Comparison of ENCODE assay signal across 11 cellular contexts in the genomic region with DNA sequence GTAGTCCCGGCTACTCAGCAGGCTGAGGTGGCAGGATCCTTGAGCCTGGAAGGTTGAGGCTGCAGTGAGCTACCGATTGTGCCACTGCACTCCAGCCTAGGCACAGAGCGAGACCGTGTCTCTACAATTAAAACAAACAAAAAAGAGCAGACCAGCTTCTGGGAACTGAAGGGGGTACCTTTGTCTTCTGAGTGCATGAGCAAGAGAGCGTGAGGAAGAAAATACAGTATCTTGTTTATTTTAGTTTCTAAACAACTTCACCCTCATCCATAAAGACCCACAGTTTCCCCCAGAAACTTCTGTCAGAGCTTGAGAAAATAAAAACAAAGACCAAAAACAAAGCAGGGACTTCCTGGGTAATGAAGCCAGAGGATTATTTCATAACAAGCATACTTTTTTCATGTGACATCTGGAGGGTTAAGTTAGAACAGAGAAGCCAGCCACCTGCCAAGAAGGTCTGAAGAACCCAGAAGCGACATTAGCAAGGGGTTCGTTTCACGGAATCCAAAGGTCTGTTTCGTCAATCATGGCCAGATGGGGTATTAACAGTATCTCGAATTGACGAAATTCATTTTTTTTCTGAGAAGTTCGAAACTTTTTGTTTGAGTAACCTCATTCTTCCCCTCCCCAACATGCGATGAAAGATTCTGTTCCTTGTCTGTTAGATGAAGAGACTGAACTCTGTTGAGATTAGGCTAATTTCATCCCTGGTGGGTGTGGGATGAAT. TPM values are rescaled to one million over a fixed set of nuclear protein-coding genes. Genes with fewer than 3 reads are reported as not detected.
A peak's percentile ranks its signal among the peaks of the same experiment; 100 is the strongest.
DNase-seq lines count a peak whose midpoint lies in the region; ATAC-seq and TF ChIP-seq lines count a peak whose summit lies in the region.
"Had no signal": no experiment of that assay in that cellular context is flagged by ENCODE, and none has a peak within 500 bp of the region (broad histone marks: within the 10 kb centered on the region; RNA-seq: fewer than 3 reads in every experiment).

No MANE protein-coding gene starts in this region.

- H3K27me3 Mint-ChIP-seq in T-helper 2 cell treated with Interferon-gamma antibody and Interleukin-4, amounts not matched to agents 5 μg/mL and 100 μg/mL, for 36 hours (ENCODE audit: low read depth): no peaks in the 10 kb centered on the region
- H3K27me3 Mint-ChIP-seq in endodermal cell (ENCODE audit: insufficient read depth): peaks cover 6% of the 10 kb centered on the region

- H3K9me3 ChIP-seq in gastrocnemius medialis (no peaks in the 10 kb centered on the region), endodermal cell (ENCODE audit: control insufficient read depth, low read length) (no peaks in the 10 kb centered on the region), BE2C (no peaks in the 10 kb centered on the region)
- H3K9me3 ChIP-seq: A549 had no signal

- H3K36me3 ChIP-seq in gastrocnemius medialis (no peaks in the 10 kb centered on the region), endodermal cell (ENCODE audit: control insufficient read depth, insufficient read depth, low read length) (no peaks in the 10 kb centered on the region), BE2C (no peaks in the 10 kb centered on the region)

- 86 to 93% methylated on average over 8 to 12 of the region's 13 CpGs for WGBS in endodermal cell (ENCODE audit: insufficient coverage in 1 of 2, insufficient read length in 1 of 2), 2 experiments

- no peaks in the 10 kb centered on the region for H3K9me3 Mint-ChIP-seq in T-helper 2 cell treated with Interferon-gamma antibody and Interleukin-4, amounts not matched to agents 5 μg/mL and 100 μg/mL, for 36 hours
- H3K9me3 Mint-ChIP-seq in endodermal cell: no peaks in the 10 kb centered on the region

- intact Hi-C loops in gastrocnemius medialis (cut with DNase I; ENCODE audit: low total_unique reads): no loop called here

- TF ChIP-seq POLR2A in gastrocnemius medialis (IDR thresholded peaks at IDR 0.05): no peak

- peak overlapping the region; percentile 49 for H3K4me3 Mint-ChIP-seq in T-helper 2 cell treated with Interferon-gamma antibody and Interleukin-4, amounts not matched to agents 5 μg/mL and 100 μg/mL, for 36 hours
- H3K4me3 Mint-ChIP-seq in endodermal cell: no peak overlapping the region

- no peak overlapping the region for H3K9ac ChIP-seq in endodermal cell (ENCODE audit: extremely low read depth, low read length, poor library complexity, severe bottlenecking)

- H3K4me1 ChIP-seq in gastrocnemius medialis (no peaks in the 10 kb centered on the region), endodermal cell (ENCODE audit: control insufficient read depth, insufficient read depth, low read length) (no peaks in the 10 kb centered on the region), BE2C (no peaks in the 10 kb centered on the region)
- H3K4me1 ChIP-seq: A549 had no signal

- peaks cover 81% of the 10 kb centered on the region for H3K4me1 Mint-ChIP-seq in T-helper 2 cell treated with Interferon-gamma antibody and Interleukin-4, amounts not matched to agents 5 μg/mL and 100 μg/mL, for 36 hours (ENCODE audit: low read depth)
- no peaks in the 10 kb centered on the region for H3K4me1 Mint-ChIP-seq in endodermal cell

- H3K27ac ChIP-seq in gastrocnemius medialis (peak overlapping the region; percentile 23 to 59 (median 36)), endodermal cell (ENCODE audit: low read depth, low read length) (no peak overlapping the region)
- H3K27ac ChIP-seq: A549 had no signal

- H3K27me3 ChIP-seq in gastrocnemius medialis (no peaks in the 10 kb centered on the region), endodermal cell (ENCODE audit: control insufficient read depth, insufficient read depth, low read length, poor library complexity, severe bottlenecking) (no peaks in the 10 kb centered on the region), BE2C (peaks cover 48% of the 10 kb centered on the region)

- H3K4me3 ChIP-seq in gastrocnemius medialis: no peak overlapping the region
- H3K4me3 ChIP-seq in endodermal cell (ENCODE audit: low read length): no peak overlapping the region
- H3K4me3 ChIP-seq in BE2C (ENCODE audit: low read depth, low read length): no peak overlapping the region
- H3K4me3 ChIP-seq: A549 had no signal

- peaks cover 5% of the 10 kb centered on the region for H3K36me3 Mint-ChIP-seq in T-helper 2 cell treated with Interferon-gamma antibody and Interleukin-4, amounts not matched to agents 5 μg/mL and 100 μg/mL, for 36 hours (ENCODE audit: low read depth)
- no peaks in the 10 kb centered on the region for H3K36me3 Mint-ChIP-seq in endodermal cell (ENCODE audit: low read depth)

- peak; percentile 26 for DNase-seq in NCI-H2171 treated with DMSO at 0.1 percent for 48 hours (lab: John Stamatoyannopoulos, UW)
- DNase-seq in NCI-H2171 (lab: John Stamatoyannopoulos, UW): no peak
- peak; percentile 62 for DNase-seq in T-helper 2 cell treated with Interferon-gamma antibody and Interleukin-4, amounts not matched to agents 5 μg/mL and 100 μg/mL, for 36 hours (ENCODE audit: low spot score)
- DNase-seq in gastrocnemius medialis: no peak
- no peak for DNase-seq in endodermal cell
- no peak for DNase-seq in BE2C
- no peak for DNase-seq in NCI-H446 (lab: John Stamatoyannopoulos, UW)
- DNase-seq: IMR-90; stimulated activated CD4-positive, alpha-beta T cell treated with anti-CD3 and anti-CD28 coated beads, Interleukin-2, amount 100 ng/mL, for 24 hours had no signal

- peak; percentile 54 for ATAC-seq in HG02571 (IDR thresholded peaks at IDR 0.05; ENCODE audit: unreplicated experiment)
- peak; percentile 47 to 64 for ATAC-seq in gastrocnemius medialis
- ATAC-seq: A549 had no signal

- TF ChIP-seq CTCF in gastrocnemius medialis (IDR thresholded peaks at IDR 0.05 in 4 of 5, conservative IDR thresholded peaks at IDR 0.05 in 1 of 5): no peak
- TF ChIP-seq CTCF in endodermal cell (conservative IDR thresholded peaks at IDR 0.05): no peak
- TF ChIP-seq CTCF in BE2C (IDR thresholded peaks at IDR 0.05; ENCODE audit: low read depth, low read length): no peak

- in situ Hi-C loops in gastrocnemius medialis (cut with MboI; ENCODE audit: low sequenced_read_pairs in 4 of 4): no loop called here

- H3K27ac Mint-ChIP-seq in T-helper 2 cell treated with Interferon-gamma antibody and Interleukin-4, amounts not matched to agents 5 μg/mL and 100 μg/mL, for 36 hours: peak overlapping the region; percentile 88
- no peak overlapping the region for H3K27ac Mint-ChIP-seq in endodermal cell

RNA-seq across cellular contexts. Expression of gene IL2RA, which starts 10.2 kb away (rescaled TPM):
- total RNA-seq in gastrocnemius medialis (1 to 10 TPM in 1 of 4 donors, not detected in 3; 2.1 TPM), endodermal cell (not detected)
- not detected for polyA plus RNA-seq in endodermal cell (2013, experiment 1 of 2)
- not detected for polyA plus RNA-seq in endodermal cell (2013, experiment 2 of 2)
- not detected for polyA plus RNA-seq in BE2C (2012; ENCODE audit: insufficient read depth, insufficient read length, low read depth)
- total RNA-seq: IMR-90 had no signal
- polyA plus RNA-seq: A549, IMR-90 had no signal

RNA-seq across cellular contexts. Expression of gene RBM17, which starts 16.5 kb away (rescaled TPM):
- total RNA-seq in gastrocnemius medialis (10 to 100 TPM; 53.2 to 67.4 (median 60.1) TPM), endodermal cell (100 to 1,000 TPM; 123 to 139 TPM)
- 93.5 TPM for polyA plus RNA-seq in endodermal cell (2013, experiment 1 of 2)
- 77.6 TPM for polyA plus RNA-seq in endodermal cell (2013, experiment 2 of 2)
- 128 TPM for polyA plus RNA-seq in BE2C (2012; ENCODE audit: insufficient read depth, insufficient read length, low read depth)

Comparison
In these comparisons a context has a peak if more than half of its experiments do, and no peak if none do; other contexts are left out.
1. DNase-seq: peak in NCI-H2171 treated with DMSO at 0.1 percent for 48 hours (single experiment) and T-helper 2 cell treated with Interferon-gamma antibody and Interleukin-4, amounts not matched to agents 5 μg/mL and 100 μg/mL, for 36 hours (single experiment); none in NCI-H2171 (single experiment), gastrocnemius medialis (0 of 2), endodermal cell (single experiment), BE2C (single experiment) and NCI-H446 (0 of 2).